ENCODE assay signal across 10 cellular contexts in the genomic region with DNA sequence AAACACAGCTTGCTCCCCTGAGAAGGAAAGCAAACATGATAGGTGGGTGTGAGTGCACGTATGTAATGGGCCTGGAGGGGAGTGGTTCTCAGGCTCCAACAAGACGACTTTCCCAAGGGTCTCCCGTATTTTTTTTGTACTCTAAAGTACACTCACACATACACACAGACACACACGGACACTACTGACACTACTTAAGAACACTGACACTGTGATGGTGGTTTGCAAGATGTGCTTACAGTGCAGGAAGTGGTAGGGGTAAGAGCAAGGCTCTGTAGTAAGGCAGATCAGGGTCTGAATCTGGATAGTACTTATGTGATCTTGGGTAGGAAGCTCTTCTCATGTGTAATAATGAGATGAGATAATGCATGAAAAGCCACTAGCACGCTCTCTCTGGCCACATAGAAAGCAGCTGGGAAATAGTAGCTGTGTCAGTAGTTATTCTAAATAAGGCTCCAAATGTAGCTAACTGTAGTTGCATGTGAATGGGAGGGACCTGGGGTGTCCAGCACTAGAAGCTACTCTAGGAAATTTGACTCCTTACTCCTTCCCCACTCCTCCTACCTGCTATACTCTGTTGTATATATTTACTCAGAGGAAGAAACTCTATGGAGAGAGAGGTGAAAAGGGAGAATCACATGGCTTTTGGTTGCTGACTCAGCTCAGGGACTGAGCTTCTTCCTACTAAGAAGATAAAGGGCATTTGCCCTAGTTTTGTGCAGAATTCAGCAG. TPM values are rescaled to one million over a fixed set of nuclear protein-coding genes. Genes with fewer than 3 reads are reported as not detected.
DNase-seq lines count a peak whose midpoint lies in the region; ATAC-seq and TF ChIP-seq lines count a peak whose summit lies in the region.
"Had no signal": no experiment of that assay in that cellular context is flagged by ENCODE, and none has a peak within 500 bp of the region (broad histone marks: within the 10 kb centered on the region; RNA-seq: fewer than 3 reads in every experiment).

No MANE protein-coding gene starts in this region.

- no peak for TF ChIP-seq POLR2A in prostate gland (IDR thresholded peaks at IDR 0.05)
- TF ChIP-seq POLR2A in gastrocnemius medialis (IDR thresholded peaks at IDR 0.05) = no peak

- in situ Hi-C loops in gastrocnemius medialis (cut with MboI; ENCODE audit: low sequenced_read_pairs in 4 of 4) = no loop called here

- no peaks in the 10 kb centered on the region for H3K9me3 ChIP-seq in CD4-positive, CD25-positive, alpha-beta regulatory T cell (ENCODE audit: control insufficient read depth in 2 of 2, low read length in 2 of 2)
- H3K9me3 ChIP-seq in SJCRH30 (replicated peaks) = no peaks in the 10 kb centered on the region
- H3K9me3 ChIP-seq in prostate gland = no peaks in the 10 kb centered on the region
- H3K9me3 ChIP-seq in gastrocnemius medialis = no peaks in the 10 kb centered on the region
- H3K9me3 ChIP-seq: colonic mucosa, SJSA1 had no signal

- no peaks in the 10 kb centered on the region for H3K27me3 ChIP-seq in CD4-positive, CD25-positive, alpha-beta regulatory T cell (ENCODE audit: control insufficient read depth, insufficient read depth, low read length)
- no peaks in the 10 kb centered on the region for H3K27me3 ChIP-seq in SJCRH30
- H3K27me3 ChIP-seq in prostate gland (replicated peaks; ENCODE audit: insufficient read depth) = no peaks in the 10 kb centered on the region
- no peaks in the 10 kb centered on the region for H3K27me3 ChIP-seq in gastrocnemius medialis
- H3K27me3 ChIP-seq: colonic mucosa, SJSA1 had no signal

- H3K27me3 Mint-ChIP-seq in CD4-positive, CD25-positive, alpha-beta regulatory T cell = no peaks in the 10 kb centered on the region
- no peaks in the 10 kb centered on the region for H3K27me3 Mint-ChIP-seq in immature natural killer cell (ENCODE audit: low read depth in 3 of 3)

- TF ChIP-seq CTCF in prostate gland (IDR thresholded peaks at IDR 0.05) (no peak), gastrocnemius medialis (IDR thresholded peaks at IDR 0.05 in 4 of 5, conservative IDR thresholded peaks at IDR 0.05 in 1 of 5) (no peak)

- peak; percentile 99 for ATAC-seq in CD4-positive, CD25-positive, alpha-beta regulatory T cell (ENCODE audit: low read depth in 2 of 2)
- peak; percentile 42 for ATAC-seq in GM21619 (IDR thresholded peaks at IDR 0.05; ENCODE audit: unreplicated experiment)
- no peak for ATAC-seq in HG03469 (IDR thresholded peaks at IDR 0.05; ENCODE audit: unreplicated experiment)
- ATAC-seq in gastrocnemius medialis = no peak

- peak overlapping the region; percentile 32 to 79 (median 42) for H3K27ac Mint-ChIP-seq in CD4-positive, CD25-positive, alpha-beta regulatory T cell
- H3K27ac Mint-ChIP-seq in immature natural killer cell = peak overlapping the region; percentile 27 to 91 (median 84)

- peaks cover 7 to 16% (median 14%) of the 10 kb centered on the region in 4 donors for H3K4me1 Mint-ChIP-seq in CD4-positive, CD25-positive, alpha-beta regulatory T cell
- peaks cover 18 to 21% of the 10 kb centered on the region in 2 donors for H3K4me1 Mint-ChIP-seq in immature natural killer cell

- peaks cover 15% of the 10 kb centered on the region for H3K4me1 ChIP-seq in CD4-positive, CD25-positive, alpha-beta regulatory T cell (ENCODE audit: control insufficient read depth, insufficient read depth, low read length, poor library complexity, severe bottlenecking)
- peaks cover 21% of the 10 kb centered on the region for H3K4me1 ChIP-seq in SJCRH30
- no peaks in the 10 kb centered on the region for H3K4me1 ChIP-seq in prostate gland (replicated peaks)
- H3K4me1 ChIP-seq in gastrocnemius medialis = no peaks in the 10 kb centered on the region
- H3K4me1 ChIP-seq: colonic mucosa had no signal

- H3K4me3 Mint-ChIP-seq in CD4-positive, CD25-positive, alpha-beta regulatory T cell = peak overlapping the region in 2 of 4 donors; percentile 21 to 39
- H3K4me3 Mint-ChIP-seq in immature natural killer cell = peak overlapping the region; percentile 8 to 71 (median 31)

- peak in 2 of 3 donors; percentile 51 to 83 for DNase-seq in CD4-positive, CD25-positive, alpha-beta regulatory T cell
- peak in 1 of 2 experiments; percentile 48 for DNase-seq in SJCRH30
- peak; percentile 10 to 53 (median 35) for DNase-seq in immature natural killer cell
- DNase-seq in prostate gland (ENCODE audit: low spot score) = no peak
- no peak for DNase-seq in SHP77 treated with DMSO at 0.1 percent for 48 hours (lab: John Stamatoyannopoulos, UW)
- no peak for DNase-seq in gastrocnemius medialis
- DNase-seq: colonic mucosa had no signal

- H3K4me3 ChIP-seq in CD4-positive, CD25-positive, alpha-beta regulatory T cell (ENCODE audit: low read depth, low read length) = no peak overlapping the region
- H3K4me3 ChIP-seq in SJCRH30 = peak overlapping the region; percentile 13; the same call in 1 of the 2 replicates
- H3K4me3 ChIP-seq in prostate gland = no peak overlapping the region
- no peak overlapping the region for H3K4me3 ChIP-seq in gastrocnemius medialis
- H3K4me3 ChIP-seq: colonic mucosa, SJSA1 had no signal

- peak overlapping the region; percentile 47 for H3K27ac ChIP-seq in CD4-positive, CD25-positive, alpha-beta regulatory T cell (ENCODE audit: insufficient read depth, low read length, poor library complexity, severe bottlenecking)
- H3K27ac ChIP-seq in SJCRH30 (no peak overlapping the region), prostate gland (no peak overlapping the region), gastrocnemius medialis (no peak overlapping the region)
- H3K27ac ChIP-seq: colonic mucosa, SJSA1 had no signal

- no peaks in the 10 kb centered on the region for H3K36me3 ChIP-seq in CD4-positive, CD25-positive, alpha-beta regulatory T cell (ENCODE audit: control insufficient read depth, insufficient read depth, low read length)
- H3K36me3 ChIP-seq in SJCRH30 (no peaks in the 10 kb centered on the region), prostate gland (no peaks in the 10 kb centered on the region), gastrocnemius medialis (no peaks in the 10 kb centered on the region)
- H3K36me3 ChIP-seq: colonic mucosa, SJSA1 had no signal

- intact Hi-C loops in prostate gland (cut with DNase I) = no loop called here
- intact Hi-C loops in gastrocnemius medialis (cut with DNase I; ENCODE audit: low total_unique reads) = no loop called here

- H3K9me3 Mint-ChIP-seq in CD4-positive, CD25-positive, alpha-beta regulatory T cell = peaks cover 0 to 2% (median 0%) of the 10 kb centered on the region in 7 donors
- no peaks in the 10 kb centered on the region for H3K9me3 Mint-ChIP-seq in immature natural killer cell

- 49% methylated on average over 5 of the region's 5 CpGs for WGBS in prostate gland

- no peaks in the 10 kb centered on the region for H3K36me3 Mint-ChIP-seq in CD4-positive, CD25-positive, alpha-beta regulatory T cell
- H3K36me3 Mint-ChIP-seq in immature natural killer cell = no peaks in the 10 kb centered on the region

RNA-seq across cellular contexts. Expression of a gene that starts 8.4 kb away (rescaled TPM):
- total RNA-seq in CD4-positive, CD25-positive, alpha-beta regulatory T cell = 20.2 TPM
- 10 to 100 TPM in 3 of 4 donors, 1 to 10 TPM in 1; 9.2 to 11.9 (median 10.5) TPM for polyA plus RNA-seq in CD4-positive, CD25-positive, alpha-beta regulatory T cell
- total RNA-seq in SJCRH30 (2014; rRNA removed; shearing (Covaris generic)) = 15.4 and 17.5 TPM in 2 replicates
- polyA plus RNA-seq in immature natural killer cell = 1 to 10 TPM; 3.1 to 6.6 (median 4.1) TPM
- total RNA-seq in prostate gland = 10 to 100 TPM in 1 of 2 donors, 1 to 10 TPM in 1; 8.2 to 12.8 TPM
- 10 to 100 TPM in 1 of 4 donors, 1 to 10 TPM in 3; 3.7 to 10.5 (median 6.1) TPM for total RNA-seq in gastrocnemius medialis

RNA-seq across cellular contexts. Expression of a gene that starts 35.8 kb away (rescaled TPM):
- 166 TPM for total RNA-seq in CD4-positive, CD25-positive, alpha-beta regulatory T cell
- polyA plus RNA-seq in CD4-positive, CD25-positive, alpha-beta regulatory T cell = 10 to 100 TPM; 14.6 to 20.9 (median 17.2) TPM
- total RNA-seq in SJCRH30 (2014; rRNA removed; shearing (Covaris generic)) = 23.0 and 27.2 TPM in 2 replicates
- polyA plus RNA-seq in immature natural killer cell = 10 to 100 TPM in 1 of 3 donors, 1 to 10 TPM in 2; 7.5 to 13.4 (median 9.5) TPM
- total RNA-seq in prostate gland (10 to 100 TPM; 13.9 to 55.4 TPM), gastrocnemius medialis (10 to 100 TPM in 1 of 4 donors, 1 to 10 TPM in 3; 6.0 to 11.6 (median 8.0) TPM)

RNA-seq across cellular contexts. Expression of a gene that starts 50.8 kb away (rescaled TPM):
- 30.2 TPM for total RNA-seq in CD4-positive, CD25-positive, alpha-beta regulatory T cell
- 10 to 100 TPM in 3 of 4 donors, 1 to 10 TPM in 1; 9.5 to 14.8 (median 12.4) TPM for polyA plus RNA-seq in CD4-positive, CD25-positive, alpha-beta regulatory T cell
- 7.6 and 8.2 TPM in 2 replicates for total RNA-seq in SJCRH30 (2014; rRNA removed; shearing (Covaris generic))
- 10 to 100 TPM; 10.2 to 19.0 (median 13.2) TPM for polyA plus RNA-seq in immature natural killer cell
- 10 to 100 TPM; 10.2 to 24.2 TPM for total RNA-seq in prostate gland
- total RNA-seq in gastrocnemius medialis = 1 to 10 TPM; 3.9 to 7.7 (median 5.9) TPM

RNA-seq across cellular contexts. Expression of a gene that starts 50.9 kb away (rescaled TPM):
- total RNA-seq in CD4-positive, CD25-positive, alpha-beta regulatory T cell = 0.91 TPM
- polyA plus RNA-seq in CD4-positive, CD25-positive, alpha-beta regulatory T cell = under 1 TPM; 0.24 to 0.72 (median 0.39) TPM
- 0.28 TPM in 1 of 2 replicates, not detected in the other for total RNA-seq in SJCRH30 (2014; rRNA removed; shearing (Covaris generic))
- 1 to 10 TPM in 1 of 3 donors, under 1 TPM in 2; 0.15 to 1.0 (median 0.44) TPM for polyA plus RNA-seq in immature natural killer cell
- total RNA-seq in prostate gland = 1 to 10 TPM; 4.2 to 6.0 TPM
- 1 to 10 TPM in 3 of 4 donors, under 1 TPM in 1; 0.64 to 2.9 (median 1.3) TPM for total RNA-seq in gastrocnemius medialis

Comparison
In these comparisons a context has a peak if more than half of its experiments do, and no peak if none do; other contexts are left out.
1. ATAC-seq: peak in CD4-positive, CD25-positive, alpha-beta regulatory T cell (2 of 2) and GM21619 (single experiment); none in HG03469 (single experiment) and gastrocnemius medialis (0 of 2).
2. DNase-seq: peak in CD4-positive, CD25-positive, alpha-beta regulatory T cell (2 of 3) and immature natural killer cell (3 of 3); none in prostate gland (single experiment), SHP77 treated with DMSO at 0.1 percent for 48 hours (single experiment) and gastrocnemius medialis (0 of 2).